Comparison of ENCODE assay signal across 8 cellular contexts in genomic region chr12:12999959-13000615, GRCh38. TPM values are rescaled to one million over a fixed set of nuclear protein-coding genes. Genes with fewer than 3 reads are reported as not detected.
DNase-seq lines count a peak whose midpoint lies in the region; ATAC-seq, FAIRE-seq and TF ChIP-seq lines count a peak whose summit lies in the region.

A gene with protein sequence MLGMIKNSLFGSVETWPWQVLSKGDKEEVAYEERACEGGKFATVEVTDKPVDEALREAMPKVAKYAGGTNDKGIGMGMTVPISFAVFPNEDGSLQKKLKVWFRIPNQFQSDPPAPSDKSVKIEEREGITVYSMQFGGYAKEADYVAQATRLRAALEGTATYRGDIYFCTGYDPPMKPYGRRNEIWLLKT (minus strand): TSS chr12:13000265. CDS start chr12:13000114, 151 bp downstream.

- H3K9me1 ChIP-seq in endothelial cell of umbilical vein (replicated peaks; ENCODE audit: control insufficient read depth, extremely low read depth, insufficient read depth, low read length), result no peaks in the 10 kb centered on the region

- peak within 1 kb of the TSS; percentile 92 for H3K9ac ChIP-seq in endothelial cell of umbilical vein (replicated peaks; ENCODE audit: extremely low read depth, insufficient read depth, low read length)

- intact Hi-C loops in OCI-LY7 (cut with micrococcal nuclease; ENCODE audit: unreplicated experiment), result loop anchor here (2.0 to 10.0 kb wide), 2 partner anchors 83 to 215 kb away; partner anchors contain the start of gene APOLD1
- intact Hi-C loops in endothelial cell of umbilical vein (cut with micrococcal nuclease), result loop anchor here (1.0 to 2.0 kb wide), 7 partner anchors 44 to 210 kb away; partner anchors contain the start of genes EMP1 and FAM234B

- H3K4me2 ChIP-seq in OCI-LY7 (ENCODE audit: low read length) (peak within 1 kb of the TSS; percentile 69), endothelial cell of umbilical vein (ENCODE audit: insufficient read depth, low read length) (peak within 1 kb of the TSS; percentile 78)

- H3K36me3 ChIP-seq in OCI-LY7 (ENCODE audit: insufficient read depth, low read length) (no peaks in the 10 kb centered on the region), endothelial cell of umbilical vein (ENCODE audit: control insufficient read depth in 2 of 2, extremely low read depth in 1 of 2, insufficient read depth in 2 of 2, low read length in 2 of 2) (no peaks in the 10 kb centered on the region)

- no peaks in the 10 kb centered on the region for H3K9me2 ChIP-seq in OCI-LY7 (ENCODE audit: insufficient read depth, low read length)

- peak; percentile 85 for FAIRE-seq in endothelial cell of umbilical vein (lab: Jason Lieb, UNC)

- POLR2A ChIA-PET in OCI-LY7 (lab: Charles Lee), result no interaction called here
- POLR2A ChIA-PET in endothelial cell of umbilical vein (lab: Charles Lee), result no interaction called here

- H3K4me1 ChIP-seq in OCI-LY7 (ENCODE audit: insufficient read depth, low read length, poor library complexity, severe bottlenecking) (peaks cover 9% of the 10 kb centered on the region), endothelial cell of umbilical vein (ENCODE audit: control insufficient read depth, extremely low read depth, insufficient read depth, low read length) (peaks cover 22% of the 10 kb centered on the region)

- TF ChIP-seq POLR2A in endothelial cell of umbilical vein (IDR thresholded peaks at IDR 0.05; ENCODE audit: low read depth, low read length), result peak; percentile 91

- dilution Hi-C loops in endothelial cell of umbilical vein (cut with MboI; ENCODE audit: extremely low pct_ligation_motif_present, low sequenced_read_pairs), result no loop called here

- H3K4me3 ChIP-seq in OCI-LY7 (ENCODE audit: low read depth, low read length, poor library complexity, severe bottlenecking) (peak within 1 kb of the TSS; percentile 62), endothelial cell of umbilical vein (replicated peaks in 1 of 3; ENCODE audit: insufficient read depth in 1 of 3, low read depth in 1 of 3, low read length in 3 of 3) (peak within 1 kb of the TSS; percentile 55 to 87 (median 85))

- ATAC-seq in GM21528 (IDR thresholded peaks at IDR 0.05; ENCODE audit: low FRiP score, unreplicated experiment), result peak; percentile 73

- no peaks in the 10 kb centered on the region for H3K27me3 ChIP-seq in endothelial cell of umbilical vein (ENCODE audit: control insufficient read depth in 2 of 2, insufficient read depth in 2 of 2, low read length in 2 of 2)

- DNase-seq in COLO829 (ENCODE audit: low spot score) (peak; percentile 94), HuH-7 (ENCODE audit: low spot score) (peak; percentile 90), OCI-LY7 (ENCODE audit: low spot score) (peak; percentile 85), activated T-cell treated with anti-CD3 and anti-CD28 coated beads for 4 hours (peak; percentile 97), endothelial cell of umbilical vein (ENCODE audit: low read depth, low spot score) (peak; percentile 89), middle frontal gyrus (ENCODE audit: extremely low spot score, low spot score) (peak; percentile 80)
- peak; percentile 94 to 96 for DNase-seq in stimulated activated CD8-positive, alpha-beta memory T cell treated with anti-CD3 and anti-CD28 coated beads, Interleukin-2, amount 100 ng/mL, for 1 hour (ENCODE audit: low read depth in 2 of 2)

- no peaks in the 10 kb centered on the region for H3K79me2 ChIP-seq in OCI-LY7 (ENCODE audit: insufficient read depth, low read depth, low read length)
- peaks cover 8% of the 10 kb centered on the region for H3K79me2 ChIP-seq in endothelial cell of umbilical vein (ENCODE audit: control insufficient read depth, insufficient read depth, low read length)

- BruUV-seq in OCI-LY7 (replicated peaks; lab: Mats Ljungman, UMichigan) (no TSS peak), endothelial cell of umbilical vein (replicated peaks; lab: Mats Ljungman, UMichigan) (no TSS peak)

- H2AFZ ChIP-seq in OCI-LY7 (ENCODE audit: low read length) (peak within 1 kb of the TSS; percentile 74), endothelial cell of umbilical vein (ENCODE audit: low read depth, low read length) (peak within 1 kb of the TSS; percentile 90)

- no peaks in the 10 kb centered on the region for H4K20me1 ChIP-seq in OCI-LY7 (ENCODE audit: insufficient read depth, low read length)
- no peaks in the 10 kb centered on the region for H4K20me1 ChIP-seq in endothelial cell of umbilical vein (replicated peaks; ENCODE audit: control insufficient read depth, extremely low read depth, insufficient read depth, low read length)

- CTCF ChIA-PET in OCI-LY7 (lab: Charles Lee; ENCODE audit: unreplicated experiment), result no interaction called here
- CTCF ChIA-PET in endothelial cell of umbilical vein (lab: Charles Lee), result interaction anchor here (0.9 to 2.0 kb wide), 6 partner anchors 84 to 235 kb away, joined by 3 to 13 read pairs (median 3); no protein-coding TSS in a partner anchor

- no peaks in the 10 kb centered on the region for H3K9me3 ChIP-seq in OCI-LY7 (ENCODE audit: low read length)
- no peaks in the 10 kb centered on the region for H3K9me3 ChIP-seq in endothelial cell of umbilical vein (replicated peaks; ENCODE audit: control insufficient read depth, insufficient read depth, low read length)

- TF ChIP-seq CTCF in OCI-LY7 (conservative IDR thresholded peaks at IDR 0.05; ENCODE audit: low read length) (no peak), endothelial cell of umbilical vein (IDR thresholded peaks at IDR 0.05; ENCODE audit: extremely low read depth in 1 of 2, insufficient read depth in 1 of 2, low read depth in 1 of 2, low read length in 2 of 2) (no peak)

- H3K27ac ChIP-seq in OCI-LY7 (ENCODE audit: low read depth, low read length, poor library complexity, severe bottlenecking) (no peak within 1 kb of the TSS), endothelial cell of umbilical vein (ENCODE audit: insufficient read depth, low read depth, low read length) (peak within 1 kb of the TSS; percentile 71)

TF ChIP-seq in endothelial cell of umbilical vein, 7 proteins besides CTCF, POLR2A, EP300 and RAD21:
- TF ChIP-seq MAX (IDR thresholded peaks at IDR 0.05; ENCODE audit: insufficient read depth, insufficient read length) (no peak), POLR2AphosphoS5 (IDR thresholded peaks at IDR 0.05; ENCODE audit: insufficient read depth, low read depth, low read length) (peak; percentile 88)

RNA-seq across cellular contexts. Expression of the gene that starts here (rescaled TPM):
- total RNA-seq in OCI-LY7 (2014; rRNA removed; shearing (Covaris generic)), result 0.16 and 0.26 TPM in 2 replicates
- 1.2 and 1.3 TPM in 2 replicates for total RNA-seq in OCI-LY7 (2022)
- total RNA-seq in endothelial cell of umbilical vein, result 44.8 and 59.5 TPM in 2 replicates
- 16.9 and 23.1 TPM in 2 replicates for polyA plus RNA-seq in endothelial cell of umbilical vein
- 33.7 and 38.1 TPM in 2 replicates for polyA plus RNA-seq in endothelial cell of umbilical vein (2011; cell fraction: cytosol; rRNA removed)
- polyA plus RNA-seq in endothelial cell of umbilical vein (2011; cell fraction: nucleus; rRNA removed), result 14.0 and 16.4 TPM in 2 replicates
- polyA plus RNA-seq in endothelial cell of umbilical vein (2012), result 41.3 and 50.1 TPM in 2 replicates
- polyA minus RNA-seq in endothelial cell of umbilical vein, result 17.8 and 24.4 TPM in 2 replicates
- polyA minus RNA-seq in endothelial cell of umbilical vein (2011; cell fraction: cytosol; rRNA and poly(A)+ RNA removed), result 20.8 TPM
- 5.0 and 5.2 TPM in 2 replicates for polyA minus RNA-seq in endothelial cell of umbilical vein (2011; cell fraction: nucleus; rRNA and poly(A)+ RNA removed)

Comparison
In these comparisons a context has a peak if more than half of its experiments do, and no peak if none do; other contexts are left out.
1. RNA of the gene that starts here (total RNA-seq): 44.8 to 59.5 TPM in endothelial cell of umbilical vein; 0.16 to 1.3 TPM in OCI-LY7; every median in the first group is over 10 times any median in the second.
2. Peak in every context shown above with its lines, with median percentiles within 50 percentile points of each other: DNase-seq.